In the genomic region with DNA sequence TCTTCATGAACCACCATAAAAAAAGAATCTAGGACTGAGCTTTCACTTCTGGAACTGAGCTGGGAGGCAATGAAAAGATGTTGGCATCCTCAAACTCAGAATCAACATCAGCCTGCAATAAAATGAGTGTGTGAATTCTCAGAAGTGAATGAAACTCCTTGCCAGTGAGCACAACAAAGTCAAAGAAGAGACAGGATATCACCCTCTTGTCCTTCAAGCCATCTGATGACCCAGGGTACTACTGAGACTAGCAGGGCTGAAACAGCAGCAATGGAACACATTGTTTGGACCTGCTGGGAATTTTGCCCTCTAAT, we compare ENCODE assay signal across 2 cellular contexts.
TF ChIP-seq lines count a peak whose summit lies in the region.

No MANE protein-coding gene starts in this region.

TF ChIP-seq in H1, 55 proteins besides CTCF, POLR2A, EP300 and RAD21:
- TF ChIP-seq POU5F1 (IDR thresholded peaks at IDR 0.05; ENCODE audit: low read depth, low read length) (no peak), CHD1 (IDR thresholded peaks at IDR 0.05; ENCODE audit: low read depth, low read length) (no peak), KDM1A (IDR thresholded peaks at IDR 0.05; ENCODE audit: borderline replicate concordance, low read length) (no peak), TEAD4 (IDR thresholded peaks at IDR 0.05; ENCODE audit: low read depth, low read length) (no peak), BRCA1 (IDR thresholded peaks at IDR 0.05; ENCODE audit: low read depth, low read length) (no peak), RNF2 (IDR thresholded peaks at IDR 0.05; ENCODE audit: borderline replicate concordance, low read depth, low read length, missing control alignments, poor library complexity, severe bottlenecking) (no peak), NANOG (IDR thresholded peaks at IDR 0.05; ENCODE audit: insufficient read depth, low read depth, low read length, poor library complexity, severe bottlenecking) (no peak), BCL11A (IDR thresholded peaks at IDR 0.05; ENCODE audit: low read depth in 2 of 2, low read length in 2 of 2) (no peak), MAFK (IDR thresholded peaks at IDR 0.05; ENCODE audit: low read depth, low read length) (no peak), SUZ12 (IDR thresholded peaks at IDR 0.05; ENCODE audit: low read length) (no peak), EGR1 (IDR thresholded peaks at IDR 0.05; ENCODE audit: borderline replicate concordance, low read depth, low read length) (no peak), NRF1 (IDR thresholded peaks at IDR 0.05; ENCODE audit: low read depth, low read length) (no peak), GTF2F1 (IDR thresholded peaks at IDR 0.05; ENCODE audit: borderline replicate concordance, low read depth, low read length) (no peak), ASH2L (IDR thresholded peaks at IDR 0.05; ENCODE audit: low read length) (no peak), POLR2AphosphoS5 (IDR thresholded peaks at IDR 0.05; ENCODE audit: low read depth, low read length) (no peak), TBP (IDR thresholded peaks at IDR 0.05; ENCODE audit: low read depth, low read length) (no peak)
- TF ChIP-seq, protein P1, sequence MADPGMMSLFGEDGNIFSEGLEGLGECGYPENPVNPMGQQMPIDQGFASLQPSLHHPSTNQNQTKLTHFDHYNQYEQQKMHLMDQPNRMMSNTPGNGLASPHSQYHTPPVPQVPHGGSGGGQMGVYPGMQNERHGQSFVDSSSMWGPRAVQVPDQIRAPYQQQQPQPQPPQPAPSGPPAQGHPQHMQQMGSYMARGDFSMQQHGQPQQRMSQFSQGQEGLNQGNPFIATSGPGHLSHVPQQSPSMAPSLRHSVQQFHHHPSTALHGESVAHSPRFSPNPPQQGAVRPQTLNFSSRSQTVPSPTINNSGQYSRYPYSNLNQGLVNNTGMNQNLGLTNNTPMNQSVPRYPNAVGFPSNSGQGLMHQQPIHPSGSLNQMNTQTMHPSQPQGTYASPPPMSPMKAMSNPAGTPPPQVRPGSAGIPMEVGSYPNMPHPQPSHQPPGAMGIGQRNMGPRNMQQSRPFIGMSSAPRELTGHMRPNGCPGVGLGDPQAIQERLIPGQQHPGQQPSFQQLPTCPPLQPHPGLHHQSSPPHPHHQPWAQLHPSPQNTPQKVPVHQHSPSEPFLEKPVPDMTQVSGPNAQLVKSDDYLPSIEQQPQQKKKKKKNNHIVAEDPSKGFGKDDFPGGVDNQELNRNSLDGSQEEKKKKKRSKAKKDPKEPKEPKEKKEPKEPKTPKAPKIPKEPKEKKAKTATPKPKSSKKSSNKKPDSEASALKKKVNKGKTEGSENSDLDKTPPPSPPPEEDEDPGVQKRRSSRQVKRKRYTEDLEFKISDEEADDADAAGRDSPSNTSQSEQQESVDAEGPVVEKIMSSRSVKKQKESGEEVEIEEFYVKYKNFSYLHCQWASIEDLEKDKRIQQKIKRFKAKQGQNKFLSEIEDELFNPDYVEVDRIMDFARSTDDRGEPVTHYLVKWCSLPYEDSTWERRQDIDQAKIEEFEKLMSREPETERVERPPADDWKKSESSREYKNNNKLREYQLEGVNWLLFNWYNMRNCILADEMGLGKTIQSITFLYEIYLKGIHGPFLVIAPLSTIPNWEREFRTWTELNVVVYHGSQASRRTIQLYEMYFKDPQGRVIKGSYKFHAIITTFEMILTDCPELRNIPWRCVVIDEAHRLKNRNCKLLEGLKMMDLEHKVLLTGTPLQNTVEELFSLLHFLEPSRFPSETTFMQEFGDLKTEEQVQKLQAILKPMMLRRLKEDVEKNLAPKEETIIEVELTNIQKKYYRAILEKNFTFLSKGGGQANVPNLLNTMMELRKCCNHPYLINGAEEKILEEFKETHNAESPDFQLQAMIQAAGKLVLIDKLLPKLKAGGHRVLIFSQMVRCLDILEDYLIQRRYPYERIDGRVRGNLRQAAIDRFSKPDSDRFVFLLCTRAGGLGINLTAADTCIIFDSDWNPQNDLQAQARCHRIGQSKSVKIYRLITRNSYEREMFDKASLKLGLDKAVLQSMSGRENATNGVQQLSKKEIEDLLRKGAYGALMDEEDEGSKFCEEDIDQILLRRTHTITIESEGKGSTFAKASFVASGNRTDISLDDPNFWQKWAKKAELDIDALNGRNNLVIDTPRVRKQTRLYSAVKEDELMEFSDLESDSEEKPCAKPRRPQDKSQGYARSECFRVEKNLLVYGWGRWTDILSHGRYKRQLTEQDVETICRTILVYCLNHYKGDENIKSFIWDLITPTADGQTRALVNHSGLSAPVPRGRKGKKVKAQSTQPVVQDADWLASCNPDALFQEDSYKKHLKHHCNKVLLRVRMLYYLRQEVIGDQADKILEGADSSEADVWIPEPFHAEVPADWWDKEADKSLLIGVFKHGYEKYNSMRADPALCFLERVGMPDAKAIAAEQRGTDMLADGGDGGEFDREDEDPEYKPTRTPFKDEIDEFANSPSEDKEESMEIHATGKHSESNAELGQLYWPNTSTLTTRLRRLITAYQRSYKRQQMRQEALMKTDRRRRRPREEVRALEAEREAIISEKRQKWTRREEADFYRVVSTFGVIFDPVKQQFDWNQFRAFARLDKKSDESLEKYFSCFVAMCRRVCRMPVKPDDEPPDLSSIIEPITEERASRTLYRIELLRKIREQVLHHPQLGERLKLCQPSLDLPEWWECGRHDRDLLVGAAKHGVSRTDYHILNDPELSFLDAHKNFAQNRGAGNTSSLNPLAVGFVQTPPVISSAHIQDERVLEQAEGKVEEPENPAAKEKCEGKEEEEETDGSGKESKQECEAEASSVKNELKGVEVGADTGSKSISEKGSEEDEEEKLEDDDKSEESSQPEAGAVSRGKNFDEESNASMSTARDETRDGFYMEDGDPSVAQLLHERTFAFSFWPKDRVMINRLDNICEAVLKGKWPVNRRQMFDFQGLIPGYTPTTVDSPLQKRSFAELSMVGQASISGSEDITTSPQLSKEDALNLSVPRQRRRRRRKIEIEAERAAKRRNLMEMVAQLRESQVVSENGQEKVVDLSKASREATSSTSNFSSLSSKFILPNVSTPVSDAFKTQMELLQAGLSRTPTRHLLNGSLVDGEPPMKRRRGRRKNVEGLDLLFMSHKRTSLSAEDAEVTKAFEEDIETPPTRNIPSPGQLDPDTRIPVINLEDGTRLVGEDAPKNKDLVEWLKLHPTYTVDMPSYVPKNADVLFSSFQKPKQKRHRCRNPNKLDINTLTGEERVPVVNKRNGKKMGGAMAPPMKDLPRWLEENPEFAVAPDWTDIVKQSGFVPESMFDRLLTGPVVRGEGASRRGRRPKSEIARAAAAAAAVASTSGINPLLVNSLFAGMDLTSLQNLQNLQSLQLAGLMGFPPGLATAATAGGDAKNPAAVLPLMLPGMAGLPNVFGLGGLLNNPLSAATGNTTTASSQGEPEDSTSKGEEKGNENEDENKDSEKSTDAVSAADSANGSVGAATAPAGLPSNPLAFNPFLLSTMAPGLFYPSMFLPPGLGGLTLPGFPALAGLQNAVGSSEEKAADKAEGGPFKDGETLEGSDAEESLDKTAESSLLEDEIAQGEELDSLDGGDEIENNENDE (IDR thresholded peaks at IDR 0.05; ENCODE audit: insufficient replicate concordance, low read length): no peak
- TF ChIP-seq, protein P2, sequence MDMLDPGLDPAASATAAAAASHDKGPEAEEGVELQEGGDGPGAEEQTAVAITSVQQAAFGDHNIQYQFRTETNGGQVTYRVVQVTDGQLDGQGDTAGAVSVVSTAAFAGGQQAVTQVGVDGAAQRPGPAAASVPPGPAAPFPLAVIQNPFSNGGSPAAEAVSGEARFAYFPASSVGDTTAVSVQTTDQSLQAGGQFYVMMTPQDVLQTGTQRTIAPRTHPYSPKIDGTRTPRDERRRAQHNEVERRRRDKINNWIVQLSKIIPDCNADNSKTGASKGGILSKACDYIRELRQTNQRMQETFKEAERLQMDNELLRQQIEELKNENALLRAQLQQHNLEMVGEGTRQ (IDR thresholded peaks at IDR 0.05; ENCODE audit: low read length): no peak

TF ChIP-seq in HepG2, 621 proteins besides CTCF, POLR2A, EP300 and RAD21:
- no peak for TF ChIP-seq PCBP1 (IDR thresholded peaks at IDR 0.05; ENCODE audit: borderline replicate concordance, low read depth, low read length)
- 0 out of 2 replicates have a peak, but pooled peaks have one; percentile 7 for TF ChIP-seq SIX1 (CRISPR knock-in tag; IDR thresholded peaks at IDR 0.05; ENCODE audit: borderline replicate concordance)
